In genomic region chr5:144187699-144188294, GRCh38 we compare ENCODE assay signal across 8 cellular contexts. TPM values are rescaled to one million over a fixed set of nuclear protein-coding genes. Genes with fewer than 3 reads are reported as not detected.
DNase-seq lines count a peak whose midpoint lies in the region; ATAC-seq, FAIRE-seq and TF ChIP-seq lines count a peak whose summit lies in the region.

No MANE protein-coding gene starts in this region.

- no peaks in the 10 kb centered on the region for H4K20me1 ChIP-seq in BLaER1 treated with 17β-estradiol and CSF1 and Interleukin-3, amounts not matched to agents 10 nM and 100 nM

- intact Hi-C loops in kidney (cut with DNase I): no loop called here

- peak overlapping the region in 3 of 10 experiments; percentile 9 to 17 (median 13); a peak in 3 of 20 replicates for H3K4me3 ChIP-seq in BLaER1 treated with 17β-estradiol and CSF1 and Interleukin-3, amounts not matched to agents 10 nM and 100 nM
- H3K4me3 ChIP-seq in RWPE2 (ENCODE audit: severe bottlenecking) (no peak overlapping the region), kidney (ENCODE audit: low read length in 2 of 2) (no peak overlapping the region)

- TF ChIP-seq CTCF in RWPE2 (IDR thresholded peaks at IDR 0.05; ENCODE audit: poor library complexity, severe bottlenecking) (no peak), kidney (IDR thresholded peaks at IDR 0.05; ENCODE audit: borderline replicate concordance, extremely low read depth, insufficient read depth) (no peak)

- no peaks in the 10 kb centered on the region for H3K36me3 ChIP-seq in BLaER1 treated with 17β-estradiol and CSF1 and Interleukin-3, amounts not matched to agents 10 nM and 100 nM
- no peaks in the 10 kb centered on the region for H3K36me3 ChIP-seq in RWPE2 (ENCODE audit: low read depth)
- H3K36me3 ChIP-seq in kidney (ENCODE audit: control insufficient read depth in 1 of 2, insufficient read depth in 2 of 2, low read length in 2 of 2): no peaks in the 10 kb centered on the region

- FAIRE-seq in kidney (lab: Jason Lieb, UNC): no peak

- H3K4me2 ChIP-seq in BLaER1 treated with 17β-estradiol and CSF1 and Interleukin-3, amounts not matched to agents 10 nM and 100 nM: peak overlapping the region; percentile 55 to 91 (median 74)

- DNase-seq in RWPE2 (ENCODE audit: low spot score) (peak; percentile 88), kidney (peak; percentile 76), NCI-H2171 treated with DMSO at 0.1 percent for 48 hours (lab: John Stamatoyannopoulos, UW) (no peak)
- peak; percentile 62 for DNase-seq in activated gamma-delta T cell treated with anti-CD3 and anti-CD28 coated beads, Interleukin-2, amount 50 U/mL, for 16 hours (ENCODE audit: low read depth)
- DNase-seq in stimulated activated CD8-positive, alpha-beta memory T cell treated with anti-CD3 and anti-CD28 coated beads, Interleukin-4, amount 100 ng/mL, for 24 hours (ENCODE audit: low read depth): peak; percentile 53

- H3K9me3 ChIP-seq in BLaER1 treated with 17β-estradiol and CSF1 and Interleukin-3, amounts not matched to agents 10 nM and 100 nM (replicated peaks in 1 of 11): peaks cover 0 to 14% (median 4%) of the 10 kb centered on the region in 11 experiments; a peak in 7 of 22 replicates
- H3K9me3 ChIP-seq in RWPE2 (ENCODE audit: severe bottlenecking) (no peaks in the 10 kb centered on the region), kidney (ENCODE audit: control insufficient read depth in 1 of 2, low read length in 2 of 2) (no peaks in the 10 kb centered on the region)

- no peaks in the 10 kb centered on the region for H3K27me3 ChIP-seq in BLaER1 treated with 17β-estradiol and CSF1 and Interleukin-3, amounts not matched to agents 10 nM and 100 nM
- no peaks in the 10 kb centered on the region for H3K27me3 ChIP-seq in RWPE2 (ENCODE audit: insufficient read depth, poor library complexity, severe bottlenecking)

- H3K4me1 ChIP-seq in BLaER1 treated with 17β-estradiol and CSF1 and Interleukin-3, amounts not matched to agents 10 nM and 100 nM: peaks cover 38 to 80% (median 57%) of the 10 kb centered on the region in 10 experiments
- H3K4me1 ChIP-seq in RWPE2 (ENCODE audit: insufficient read depth, poor library complexity, severe bottlenecking) (peaks cover 23% of the 10 kb centered on the region), kidney (ENCODE audit: control insufficient read depth in 1 of 2, insufficient read depth in 1 of 2, low read depth in 1 of 2, low read length in 2 of 2) (no peaks in the 10 kb centered on the region)

- peak overlapping the region; percentile 54 to 97 (median 92) for H3K27ac ChIP-seq in BLaER1 treated with 17β-estradiol and CSF1 and Interleukin-3, amounts not matched to agents 10 nM and 100 nM
- H3K27ac ChIP-seq in RWPE2 (ENCODE audit: poor library complexity, severe bottlenecking): peak overlapping the region; percentile 81
- H3K27ac ChIP-seq in kidney (ENCODE audit: low read depth in 2 of 2, low read length in 2 of 2): peak overlapping the region in 1 of 2 donors; percentile 66

- peak; percentile 75 for ATAC-seq in GM19351 (IDR thresholded peaks at IDR 0.05; ENCODE audit: unreplicated experiment)
- ATAC-seq in HG03442 (IDR thresholded peaks at IDR 0.05; ENCODE audit: unreplicated experiment): peak; percentile 68
- peak; percentile 83 for ATAC-seq in RWPE2 (ENCODE audit: low read depth)

- H3K9ac ChIP-seq in BLaER1 treated with 17β-estradiol and CSF1 and Interleukin-3, amounts not matched to agents 10 nM and 100 nM: peak overlapping the region; percentile 22 to 77 (median 75); a peak in 21 of 22 replicates
- H3K9ac ChIP-seq in kidney (ENCODE audit: low read length in 2 of 2): no peak overlapping the region

RNA-seq across cellular contexts. Expression of gene KCTD16, which starts 17.1 kb away (rescaled TPM):
- 2.5 TPM for total RNA-seq in kidney
- polyA plus RNA-seq in kidney (ENCODE audit: insufficient read depth, low read depth, low replicate concordance): 0.24 TPM

RNA-seq across cellular contexts. Expression of gene YIPF5, which starts 17.3 kb away (rescaled TPM):
- 48.0 TPM for total RNA-seq in kidney
- polyA plus RNA-seq in kidney (ENCODE audit: insufficient read depth, low read depth, low replicate concordance): 18.5 TPM

Comparison
In these comparisons a context has a peak if more than half of its experiments do, and no peak if none do; other contexts are left out.
1. H3K9ac ChIP-seq: peak in BLaER1 treated with 17β-estradiol and CSF1 and Interleukin-3, amounts not matched to agents 10 nM and 100 nM (11 of 11); none in kidney (0 of 2).
2. Peak in every context shown above with its lines, with median percentiles within 50 percentile points of each other: ATAC-seq.